Comparison of ENCODE assay signal across 20 cellular contexts in the genomic region with DNA sequence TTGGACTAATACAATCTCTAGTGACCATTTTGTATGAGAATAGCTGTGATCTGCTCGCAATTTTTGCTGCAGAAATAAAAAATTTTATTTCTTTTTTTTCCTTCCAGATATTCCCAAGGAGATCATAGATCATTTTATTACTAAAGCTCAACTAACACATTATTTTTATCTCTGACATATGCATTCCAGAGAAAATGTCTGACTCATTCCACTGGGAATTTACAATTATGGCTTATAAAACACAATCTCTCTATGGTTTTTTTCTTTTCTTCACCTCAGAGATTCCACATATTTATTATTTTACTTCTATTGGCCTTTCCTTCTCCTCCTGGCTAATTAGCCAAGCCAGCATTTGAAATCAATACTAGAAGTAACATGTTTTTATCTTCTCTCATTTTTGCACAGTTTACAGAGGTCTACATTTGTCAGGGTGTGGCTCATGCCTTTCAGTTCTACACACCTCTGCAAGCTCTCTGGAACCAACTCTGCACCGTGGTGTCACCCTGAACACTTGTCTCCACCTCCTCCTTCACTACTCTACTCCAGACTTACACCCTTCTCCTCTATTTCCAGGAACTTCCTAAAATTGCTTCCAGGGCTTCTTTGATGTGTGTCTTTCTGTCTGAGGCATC. TPM values are rescaled to one million over a fixed set of nuclear protein-coding genes. Genes with fewer than 3 reads are reported as not detected.
"Had no signal": no experiment of that assay in that cellular context is flagged by ENCODE, and none has a peak within 500 bp of the region (broad histone marks: within the 10 kb centered on the region; RNA-seq: fewer than 3 reads in every experiment).

No MANE protein-coding gene starts in this region.

- H3K4me2 ChIP-seq: neural progenitor cell had no signal

- H2AFZ ChIP-seq: neural progenitor cell had no signal

- H3K4me3 ChIP-seq: heart left ventricle, lower lobe of right lung, neural progenitor cell, ovary, sigmoid colon, stomach had no signal

- H3K9me3 ChIP-seq: lower lobe of right lung, ovary, sigmoid colon, stomach had no signal

- H3K27ac ChIP-seq: epithelial cell of prostate, heart left ventricle, lower lobe of right lung, neural progenitor cell, ovary, sigmoid colon, stomach had no signal

- H3K27me3 ChIP-seq: heart left ventricle, neural progenitor cell, ovary, sigmoid colon, stomach had no signal

- DNase-seq: activated CD4-positive, alpha-beta T cell treated with anti-CD3 and anti-CD28 coated beads, Interleukin-2, amount 10 ng/mL, durations not matched to agents 7 days and 5 days; activated CD4-positive, CD25-positive, alpha-beta regulatory T cell; activated CD8-positive, alpha-beta memory T cell treated with anti-CD3 and anti-CD28 coated beads for 24 hours; activated gamma-delta T cell treated with Interleukin-2 at 50 U/mL for 16 hours; aorta; dermis blood vessel endothelial cell; heart left ventricle; left colon; lower lobe of right lung; ovary; sigmoid colon; stimulated activated CD4-positive, alpha-beta T cell treated with anti-CD3 and anti-CD28 coated beads, Interleukin-1b, Interleukin-23, amount 100 ng/mL, for 48 hours; stomach had no signal

- H3K9ac ChIP-seq: neural progenitor cell had no signal

- ATAC-seq: heart left ventricle, left colon, lower lobe of right lung had no signal

- H3K4me1 ChIP-seq: heart left ventricle, lower lobe of right lung, neural progenitor cell, stomach had no signal

- FAIRE-seq: frontal cortex, islet of Langerhans had no signal

- H3K36me3 ChIP-seq: heart left ventricle, lower lobe of right lung, neural progenitor cell, ovary, sigmoid colon, stomach had no signal

RNA-seq across cellular contexts. Expression of gene GPM6A, which starts 59.8 kb away (rescaled TPM):
- total RNA-seq: activated CD4-positive, alpha-beta T cell treated with anti-CD3 and anti-CD28 coated beads, Interleukin-2, amount 10 ng/mL, durations not matched to agents 7 days and 5 days; chondrocyte; T-helper 2 cell treated with Interferon-gamma antibody and Interleukin-4, amounts not matched to agents 100 ng/mL and 5 ng/mL, for 36 hours had no signal
- polyA plus RNA-seq: aorta, fibroblast of lung had no signal
